In the genomic region with DNA sequence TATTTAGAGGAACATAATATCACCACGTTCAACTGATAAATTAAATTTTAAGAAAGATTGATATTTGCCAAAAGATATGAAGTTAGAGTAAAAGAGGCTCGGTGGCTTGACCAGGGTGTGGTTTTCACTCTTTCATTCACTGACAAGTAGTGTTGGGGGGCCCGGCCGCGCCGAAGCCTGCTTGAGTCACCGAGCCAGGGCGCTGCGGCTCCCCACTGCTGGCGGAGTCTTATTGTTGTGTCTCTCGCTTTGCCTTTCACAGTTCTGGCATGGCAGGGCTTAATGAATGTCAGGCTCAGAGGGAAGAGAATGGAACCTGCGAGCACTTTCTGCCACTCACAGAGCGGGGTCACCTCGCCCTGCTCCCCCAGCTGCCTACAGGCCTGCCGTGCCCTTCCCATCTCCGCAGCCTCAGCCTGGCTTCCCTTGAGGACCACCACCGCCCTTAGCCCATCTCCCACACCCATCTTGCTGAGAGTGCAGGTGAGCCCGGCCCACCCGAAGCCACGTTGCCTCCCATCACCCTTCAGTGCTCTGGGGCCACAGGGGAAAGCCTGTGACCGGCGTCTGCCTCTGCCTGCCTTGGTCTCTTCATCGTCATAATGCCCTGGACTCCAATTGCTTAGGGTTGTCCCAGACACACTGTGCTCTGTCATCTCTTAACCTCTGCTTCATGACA, we compare ENCODE assay signal across 15 cellular contexts.
DNase-seq lines count a peak whose midpoint lies in the region; ATAC-seq, FAIRE-seq and TF ChIP-seq lines count a peak whose summit lies in the region.
"Had no signal": no experiment of that assay in that cellular context is flagged by ENCODE, and none has a peak within 500 bp of the region (broad histone marks: within the 10 kb centered on the region; RNA-seq: fewer than 3 reads in every experiment).

No MANE protein-coding gene starts in this region.

- H2AFZ ChIP-seq in H9 (ENCODE audit: low read length) (no peak overlapping the region), H1 (ENCODE audit: low read length) (no peak overlapping the region), smooth muscle cell (ENCODE audit: low read depth) (no peak overlapping the region)

- H4K91ac ChIP-seq in H9 (ENCODE audit: insufficient read length, low read depth, low read length) (no peak overlapping the region), H1 (replicated peaks; ENCODE audit: insufficient read length, low read length) (no peak overlapping the region)

- H3K36me3 ChIP-seq in BLaER1 treated with 17β-estradiol and CSF1 and Interleukin-3, amounts not matched to agents 10 nM and 100 nM: peaks cover 0 to 34% (median 3%) of the 10 kb centered on the region in 11 experiments; a peak in 6 of 22 replicates
- no peaks in the 10 kb centered on the region for H3K36me3 ChIP-seq in H1 (ENCODE audit: control insufficient read depth in 2 of 4, insufficient read depth in 4 of 4, low read length in 3 of 4)
- H3K36me3 ChIP-seq in smooth muscle cell (ENCODE audit: low read depth): no peaks in the 10 kb centered on the region
- H3K36me3 ChIP-seq: SJSA1 had no signal

- H3K4me2 ChIP-seq in BLaER1 treated with 17β-estradiol and CSF1 and Interleukin-3, amounts not matched to agents 10 nM and 100 nM: peak overlapping the region; percentile 5 to 87 (median 65); a peak in 16 of 22 replicates
- H3K4me2 ChIP-seq in H9 (ENCODE audit: insufficient read depth, insufficient read length, low read length) (no peak overlapping the region), H1 (ENCODE audit: insufficient read depth in 1 of 2, low read depth in 2 of 2, low read length in 2 of 2) (no peak overlapping the region), smooth muscle cell (no peak overlapping the region)

- H3K27me3 ChIP-seq in BLaER1 treated with 17β-estradiol and CSF1 and Interleukin-3, amounts not matched to agents 10 nM and 100 nM: no peaks in the 10 kb centered on the region
- H3K27me3 ChIP-seq in H9 (ENCODE audit: insufficient read depth, low read length): no peaks in the 10 kb centered on the region
- no peaks in the 10 kb centered on the region for H3K27me3 ChIP-seq in H1 (replicated peaks in 1 of 4; ENCODE audit: control insufficient read depth in 3 of 4, extremely low read depth in 1 of 4, insufficient read depth in 3 of 4, low read length in 3 of 4)
- H3K27me3 ChIP-seq in smooth muscle cell (ENCODE audit: low read depth): no peaks in the 10 kb centered on the region
- H3K27me3 ChIP-seq: SJSA1 had no signal

- H3K4ac ChIP-seq in H9 (ENCODE audit: low read depth, low read length): no peak overlapping the region
- no peak overlapping the region for H3K4ac ChIP-seq in H1 (replicated peaks; ENCODE audit: insufficient read length, low read depth, low read length)

- H2BK15ac ChIP-seq in H9 (ENCODE audit: low read depth, low read length): no peak overlapping the region
- no peak overlapping the region; the same call in 1 of the 2 replicates for H2BK15ac ChIP-seq in H1 (ENCODE audit: low read length)

- POLR2A ChIA-PET in H1 (lab: Charles Lee; ENCODE audit: partially characterized antibody): no interaction called here

- H3K56ac ChIP-seq in H9 (ENCODE audit: insufficient read length, low read depth, low read length) (no peak overlapping the region), H1 (replicated peaks; ENCODE audit: insufficient read length, low read depth, low read length) (no peak overlapping the region)

- H3T11ph ChIP-seq in H9 (ENCODE audit: low read length): no peak overlapping the region

- H2BK5ac ChIP-seq in H9 (ENCODE audit: insufficient read length, low read length) (no peak overlapping the region), H1 (ENCODE audit: low read depth, low read length) (no peak overlapping the region)

- no peak for FAIRE-seq in H1 (lab: Jason Lieb, UNC)

- H3K9me3 Mint-ChIP-seq in H9: no peaks in the 10 kb centered on the region
- H3K9me3 Mint-ChIP-seq in activated naive CD4-positive, alpha-beta T cell treated with anti-CD3 and anti-CD28 coated beads, Interleukin-2, amount 50 U/mL, for 72 hours: no peaks in the 10 kb centered on the region
- H3K9me3 Mint-ChIP-seq: IgD-negative memory B cell had no signal

- H3K14ac ChIP-seq in H9 (ENCODE audit: insufficient read depth, low read length): no peak overlapping the region
- no peak overlapping the region for H3K14ac ChIP-seq in H1 (ENCODE audit: insufficient read length)

- no peaks in the 10 kb centered on the region for H3K9me3 ChIP-seq in BLaER1 treated with 17β-estradiol and CSF1 and Interleukin-3, amounts not matched to agents 10 nM and 100 nM (replicated peaks in 1 of 11)
- H3K9me3 ChIP-seq in H9 (ENCODE audit: control insufficient read depth, low read depth, low read length): no peaks in the 10 kb centered on the region
- H3K9me3 ChIP-seq in H1 (ENCODE audit: insufficient read depth in 2 of 2, low read depth in 1 of 2, low read length in 1 of 2): no peaks in the 10 kb centered on the region
- no peaks in the 10 kb centered on the region for H3K9me3 ChIP-seq in smooth muscle cell (replicated peaks; ENCODE audit: low read depth)
- H3K9me3 ChIP-seq: SJSA1 had no signal

- H3K23me2 ChIP-seq in H9 (ENCODE audit: insufficient read length, low read depth, low read length, poor library complexity, severe bottlenecking): no peaks in the 10 kb centered on the region
- H3K23me2 ChIP-seq in H1 (ENCODE audit: low read depth, low read length): no peaks in the 10 kb centered on the region

- no peak for TF ChIP-seq RAD21 in H1 (IDR thresholded peaks at IDR 0.05 in 1 of 2, conservative IDR thresholded peaks at IDR 0.05 in 1 of 2; ENCODE audit: low read depth in 2 of 2, low read length in 2 of 2)

- H3F3A ChIP-seq in smooth muscle cell (ENCODE audit: low read depth): no peaks in the 10 kb centered on the region

- H3K27me3 Mint-ChIP-seq in H9 (ENCODE audit: low read depth): no peaks in the 10 kb centered on the region
- H3K27me3 Mint-ChIP-seq: IgD-negative memory B cell had no signal

- CTCF ChIA-PET in H1 (lab: Charles Lee; ENCODE audit: partially characterized antibody): no interaction called here

- peak overlapping the region in 2 of 3 experiments; percentile 31 to 53; a peak in 3 of 7 replicates for H3K27ac Mint-ChIP-seq in H9
- no peak overlapping the region for H3K27ac Mint-ChIP-seq in activated naive CD4-positive, alpha-beta T cell treated with anti-CD3 and anti-CD28 coated beads, Interleukin-2, amount 50 U/mL, for 72 hours

- no peaks in the 10 kb centered on the region for H3K79me1 ChIP-seq in H9 (ENCODE audit: insufficient read depth, low read depth, low read length, poor library complexity, severe bottlenecking)
- H3K79me1 ChIP-seq in H1 (ENCODE audit: low read depth, low read length): no peaks in the 10 kb centered on the region

- H4K8ac ChIP-seq in H9 (replicated peaks; ENCODE audit: insufficient read length, low read depth, low read length): no peak overlapping the region
- peak overlapping the region; percentile 36; the same call in 1 of the 2 replicates for H4K8ac ChIP-seq in H1 (ENCODE audit: extremely low read depth, insufficient read depth, low read length)

- H2BK20ac ChIP-seq in H9 (ENCODE audit: low read depth, low read length, poor library complexity, severe bottlenecking) (no peak overlapping the region), H1 (ENCODE audit: low read length) (no peak overlapping the region)

- no CpG with 5 or more reads among the region's 23 CpGs for WGBS in H9 (ENCODE audit: extremely low coverage, insufficient read length, low lambda C conversion rate)
- 87% methylated on average over 23 of the region's 23 CpGs; no CpG with 5 or more reads in 1 of the 2 experiments for WGBS in H1 (ENCODE audit: extremely low coverage in 1 of 2, insufficient coverage in 1 of 2, insufficient read length in 1 of 2, insufficient replicate concordance in 2 of 2, low coverage in 1 of 2, low lambda C conversion rate in 2 of 2, missing lambda C conversion rate in 1 of 2), 2 experiments
- WGBS in smooth muscle cell (ENCODE audit: low lambda C conversion rate): 89% methylated on average over 23 of the region's 23 CpGs

- no peak overlapping the region for H3K4me3 ChIP-seq in BLaER1 treated with 17β-estradiol and CSF1 and Interleukin-3, amounts not matched to agents 10 nM and 100 nM
- H3K4me3 ChIP-seq in H1 (ENCODE audit: extremely low read depth in 1 of 4, insufficient read depth in 2 of 4, low read depth in 3 of 4, low read length in 4 of 4) (no peak overlapping the region), smooth muscle cell (no peak overlapping the region)
- H3K4me3 ChIP-seq: SJSA1 had no signal

- peaks cover 0 to 49% (median 15%) of the 10 kb centered on the region in 11 experiments; a peak in 12 of 22 replicates for H4K20me1 ChIP-seq in BLaER1 treated with 17β-estradiol and CSF1 and Interleukin-3, amounts not matched to agents 10 nM and 100 nM
- H4K20me1 ChIP-seq in H9 (ENCODE audit: control insufficient read depth, insufficient read depth, insufficient read length) (no peaks in the 10 kb centered on the region), H1 (replicated peaks in 1 of 2; ENCODE audit: control insufficient read depth in 1 of 2, insufficient read depth in 2 of 2, low read length in 2 of 2) (no peaks in the 10 kb centered on the region), smooth muscle cell (ENCODE audit: low read depth) (peaks cover 76% of the 10 kb centered on the region)

- peak overlapping the region in 8 of 11 experiments; percentile 13 to 65 (median 30); a peak in 9 of 22 replicates for H3K27ac ChIP-seq in BLaER1 treated with 17β-estradiol and CSF1 and Interleukin-3, amounts not matched to agents 10 nM and 100 nM
- H3K27ac ChIP-seq in H9 (ENCODE audit: insufficient read length, low read depth, low read length) (no peak overlapping the region), H1 (ENCODE audit: low read depth, low read length) (no peak overlapping the region), smooth muscle cell (ENCODE audit: low read depth) (peak overlapping the region; percentile 39)
- H3K27ac ChIP-seq: SJSA1 had no signal

- H3K9ac ChIP-seq in BLaER1 treated with 17β-estradiol and CSF1 and Interleukin-3, amounts not matched to agents 10 nM and 100 nM: peak overlapping the region in 3 of 11 experiments; percentile 1 to 15 (median 12); a peak in 3 of 22 replicates
- H3K9ac ChIP-seq in H9 (ENCODE audit: extremely low read depth, insufficient read length, low read length) (no peak overlapping the region), H1 (replicated peaks in 1 of 4; ENCODE audit: extremely low read depth in 1 of 4, low read depth in 3 of 4, low read length in 3 of 4) (no peak overlapping the region), smooth muscle cell (ENCODE audit: low read depth) (no peak overlapping the region)

- H3K4me1 Mint-ChIP-seq in H9: peaks cover 0 to 2% of the 10 kb centered on the region in 2 experiments; a peak in 1 of 4 replicates

- no peaks in the 10 kb centered on the region for H3K36me3 Mint-ChIP-seq in H9 (ENCODE audit: insufficient read depth in 1 of 3, low read depth in 3 of 3)
- H3K36me3 Mint-ChIP-seq in activated naive CD4-positive, alpha-beta T cell treated with anti-CD3 and anti-CD28 coated beads, Interleukin-2, amount 50 U/mL, for 72 hours: peaks cover 5 to 22% of the 10 kb centered on the region in 2 donors

- H2BK120ac ChIP-seq in H9 (ENCODE audit: low read depth, low read length, poor library complexity, severe bottlenecking) (no peak overlapping the region), H1 (replicated peaks; ENCODE audit: low read depth, low read length) (no peak overlapping the region)

- H3K4me1 ChIP-seq in BLaER1 treated with 17β-estradiol and CSF1 and Interleukin-3, amounts not matched to agents 10 nM and 100 nM: peaks cover 77 to 98% (median 84%) of the 10 kb centered on the region in 10 experiments
- no peaks in the 10 kb centered on the region for H3K4me1 ChIP-seq in H9 (ENCODE audit: insufficient read depth, low read length)
- no peaks in the 10 kb centered on the region; a peak in 1 of 7 replicates for H3K4me1 ChIP-seq in H1 (replicated peaks in 1 of 4; ENCODE audit: control insufficient read depth in 3 of 4, insufficient read depth in 4 of 4, low read length in 3 of 4)
- no peaks in the 10 kb centered on the region for H3K4me1 ChIP-seq in smooth muscle cell (ENCODE audit: low read depth)
- H3K4me1 ChIP-seq: SJSA1 had no signal

- H3K18ac ChIP-seq in H9 (ENCODE audit: insufficient read length, low read depth, low read length) (no peak overlapping the region), H1 (ENCODE audit: extremely low read depth, low read length) (no peak overlapping the region)

- DNase-seq in H9 (no peak), H1 (ENCODE audit: low read depth in 1 of 2, low spot score in 2 of 2) (no peak), smooth muscle cell (lab: John Stamatoyannopoulos, UW; ENCODE audit: unreplicated experiment) (no peak), GM20000 (ENCODE audit: low spot score) (no peak)
- DNase-seq in activated naive CD4-positive, alpha-beta T cell (lab: John Stamatoyannopoulos, UW): no peak
- no peak for DNase-seq in activated naive CD4-positive, alpha-beta T cell treated with anti-CD3 and anti-CD28 coated beads, Interleukin-2, amount 50 U/mL, for 72 hours (ENCODE audit: low spot score in 2 of 2)
- DNase-seq: COR-L47, MV-4-11, NCI-H1417 treated with DMSO at 0.1 percent for 48 hours, NCI-H2029, NCI-H2171 treated with DMSO at 0.1 percent for 48 hours, NCI-H510A had no signal

- no peak for TF ChIP-seq EP300 in H1 (IDR thresholded peaks at IDR 0.05; ENCODE audit: borderline replicate concordance in 1 of 2, low read depth in 2 of 2, low read length in 2 of 2)

- no peak overlapping the region for H2AK5ac ChIP-seq in H9 (ENCODE audit: insufficient read length, low read length)
- H2AK5ac ChIP-seq in H1 (ENCODE audit: low read depth, low read length): no peak overlapping the region

- H4K5ac ChIP-seq in H9 (ENCODE audit: insufficient read length, low read depth, low read length) (no peak overlapping the region), H1 (ENCODE audit: insufficient read length, low read depth, low read length) (no peak overlapping the region)

- no peak for ATAC-seq in activated naive CD4-positive, alpha-beta T cell treated with anti-CD3 and anti-CD28 coated beads, Interleukin-2, amount 50 U/mL, for 72 hours

- no peak overlapping the region for H2BK12ac ChIP-seq in H9 (ENCODE audit: insufficient read length, low read depth, low read length)
- no peak overlapping the region; the same call in 1 of the 2 replicates for H2BK12ac ChIP-seq in H1 (ENCODE audit: low read depth, low read length)

- H3K79me2 ChIP-seq in H9 (ENCODE audit: insufficient read depth, low read length) (no peaks in the 10 kb centered on the region), H1 (ENCODE audit: control insufficient read depth in 1 of 2, insufficient read depth in 2 of 2, low read length in 2 of 2) (no peaks in the 10 kb centered on the region), smooth muscle cell (ENCODE audit: low read depth) (peaks cover 13% of the 10 kb centered on the region)

- no peak overlapping the region for H3K4me3 Mint-ChIP-seq in H9
- H3K4me3 Mint-ChIP-seq: IgD-negative memory B cell had no signal

- no peak overlapping the region for H3K23ac ChIP-seq in H9 (ENCODE audit: insufficient read length, low read depth, low read length)
- H3K23ac ChIP-seq in H1 (ENCODE audit: insufficient read length): no peak overlapping the region

- TF ChIP-seq CTCF in H9 (conservative IDR thresholded peaks at IDR 0.05) (no peak), H1 (IDR thresholded peaks at IDR 0.05; ENCODE audit: control extremely low read depth in 1 of 3, insufficient read depth in 1 of 3, low read depth in 1 of 3, low read length in 3 of 3) (no peak), smooth muscle cell (IDR thresholded peaks at IDR 0.05; ENCODE audit: borderline replicate concordance, insufficient read depth, poor library complexity, severe bottlenecking) (no peak), GM20000 (IDR thresholded peaks at IDR 0.05; ENCODE audit: extremely low read depth, missing control alignments) (no peak)

- TF ChIP-seq POLR2A in H1 (IDR thresholded peaks at IDR 0.05; ENCODE audit: control extremely low read depth in 1 of 2, low read depth in 2 of 2, low read length in 2 of 2): no peak

Comparison
In these comparisons a context has a peak if more than half of its experiments do, and no peak if none do; other contexts are left out.
1. H3K27ac ChIP-seq: peak in BLaER1 treated with 17β-estradiol and CSF1 and Interleukin-3, amounts not matched to agents 10 nM and 100 nM (8 of 11) and smooth muscle cell (single experiment); none in H9 (single experiment) and H1 (single experiment).
2. H3K4me2 ChIP-seq: peak in BLaER1 treated with 17β-estradiol and CSF1 and Interleukin-3, amounts not matched to agents 10 nM and 100 nM (11 of 11); none in H9 (single experiment), H1 (0 of 2) and smooth muscle cell (single experiment).
3. H3K27ac Mint-ChIP-seq: peak in H9 (2 of 3); none in activated naive CD4-positive, alpha-beta T cell treated with anti-CD3 and anti-CD28 coated beads, Interleukin-2, amount 50 U/mL, for 72 hours (0 of 2).